ENCODE assay signal across 24 cellular contexts in the genomic region with DNA sequence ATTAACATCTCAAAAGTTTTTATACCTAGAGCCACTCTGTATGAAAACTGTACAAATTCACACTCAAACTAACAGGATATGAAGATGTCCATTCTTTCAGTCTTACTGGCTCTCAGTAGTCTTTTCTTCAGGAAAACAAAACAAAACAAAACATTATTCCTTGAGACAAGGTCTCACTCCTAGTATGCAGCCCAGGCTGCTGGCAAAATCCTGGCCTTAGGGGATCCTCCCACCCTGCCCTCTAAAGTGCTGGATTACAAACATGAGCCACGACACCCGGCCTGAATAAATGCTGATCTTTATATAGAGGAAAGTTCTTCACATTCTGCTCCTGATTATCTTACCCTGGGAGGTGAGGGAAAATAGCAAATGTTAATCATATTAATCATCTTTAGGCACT. TPM values are rescaled to one million over a fixed set of nuclear protein-coding genes. Genes with fewer than 3 reads are reported as not detected.
DNase-seq lines count a peak whose midpoint lies in the region; ATAC-seq, FAIRE-seq and TF ChIP-seq lines count a peak whose summit lies in the region.
"Had no signal": no experiment of that assay in that cellular context is flagged by ENCODE, and none has a peak within 500 bp of the region (broad histone marks: within the 10 kb centered on the region; RNA-seq: fewer than 3 reads in every experiment).

No MANE protein-coding gene starts in this region.

- CTCF ChIA-PET in activated CD8-positive, alpha-beta memory T cell treated with anti-CD3 and anti-CD28 coated beads, Interleukin-2, amount 10 ng/mL, durations not matched to agents 7 days and 5 days (lab: Charles Lee), result interaction anchor here (1.1 to 7.6 kb wide), 2 partner anchors 18 to 52 kb away, joined by 3 to 67 read pairs; a partner anchor contains a TSS
- CTCF ChIA-PET in IMR-90 (lab: Yijun Ruan, JAX), result no interaction called here

- H3K4me3 ChIP-seq in IMR-90 (ENCODE audit: insufficient read depth, low read depth, low read length), result no peak overlapping the region
- H3K4me3 ChIP-seq in astrocyte (ENCODE audit: insufficient read depth, low read depth, low read length), result no peak overlapping the region
- no peak overlapping the region for H3K4me3 ChIP-seq in neutrophil (ENCODE audit: low read depth in 1 of 2, low read length in 1 of 2)
- H3K4me3 ChIP-seq: A549, pancreas, SJSA1 had no signal

- H3K36me3 Mint-ChIP-seq in activated CD8-positive, alpha-beta memory T cell treated with anti-CD3 and anti-CD28 coated beads, Interleukin-2, amount 10 ng/mL, durations not matched to agents 7 days and 5 days, result peaks cover 73% of the 10 kb centered on the region
- H3K36me3 Mint-ChIP-seq in astrocyte (ENCODE audit: low read depth, unreplicated experiment), result peaks cover 53% of the 10 kb centered on the region

- H4K8ac ChIP-seq in IMR-90 (ENCODE audit: low read depth in 2 of 2, low read length in 2 of 2), result no peak overlapping the region

- no peak for ATAC-seq in activated CD8-positive, alpha-beta memory T cell treated with anti-CD3 and anti-CD28 coated beads, Interleukin-2, amount 10 ng/mL, durations not matched to agents 7 days and 5 days
- ATAC-seq in IMR-90 (ENCODE audit: low read depth) (no peak), GM19328 (IDR thresholded peaks at IDR 0.05; ENCODE audit: unreplicated experiment) (no peak), HG02642 (IDR thresholded peaks at IDR 0.05; ENCODE audit: poor library complexity, unreplicated experiment) (no peak)
- ATAC-seq: A549, pancreas, right cardiac atrium had no signal

- H3K4me2 ChIP-seq in IMR-90 (ENCODE audit: low read depth, low read length) (no peak overlapping the region), astrocyte (ENCODE audit: low read length) (no peak overlapping the region)
- H3K4me2 ChIP-seq: A549 had no signal

- H3K4me3 Mint-ChIP-seq in activated CD8-positive, alpha-beta memory T cell treated with anti-CD3 and anti-CD28 coated beads, Interleukin-2, amount 10 ng/mL, durations not matched to agents 7 days and 5 days, result no peak overlapping the region
- H3K4me3 Mint-ChIP-seq in astrocyte (ENCODE audit: unreplicated experiment), result peak overlapping the region; percentile 29
- H3K4me3 Mint-ChIP-seq: B cell; dendritic cell treated with granulocyte-macrophage colony-stimulating factor and Interleukin-4, amounts not matched to agents 40 ng/mL and 50 ng/mL, for 4 days had no signal

- peak overlapping the region; percentile 39 for H3K27ac Mint-ChIP-seq in activated CD8-positive, alpha-beta memory T cell treated with anti-CD3 and anti-CD28 coated beads, Interleukin-2, amount 10 ng/mL, durations not matched to agents 7 days and 5 days
- no peak overlapping the region for H3K27ac Mint-ChIP-seq in astrocyte (ENCODE audit: unreplicated experiment)
- H3K27ac Mint-ChIP-seq: B cell; dendritic cell treated with granulocyte-macrophage colony-stimulating factor and Interleukin-4, amounts not matched to agents 40 ng/mL and 50 ng/mL, for 4 days had no signal

- H2AK5ac ChIP-seq in IMR-90 (ENCODE audit: low read depth, low read length), result no peak overlapping the region

- H3K36me3 ChIP-seq in IMR-90 (ENCODE audit: control insufficient read depth, insufficient read depth, low read length), result peaks cover 28% of the 10 kb centered on the region
- H3K36me3 ChIP-seq in astrocyte (ENCODE audit: insufficient read depth, low read length), result no peaks in the 10 kb centered on the region
- H3K36me3 ChIP-seq in neutrophil, result peaks cover 80% of the 10 kb centered on the region

- H3K4ac ChIP-seq in IMR-90 (ENCODE audit: low read depth, low read length), result no peak overlapping the region

- H3K27me3 ChIP-seq in IMR-90 (ENCODE audit: control insufficient read depth, insufficient read depth, low read length) (no peaks in the 10 kb centered on the region), astrocyte (ENCODE audit: insufficient read depth, low read length) (no peaks in the 10 kb centered on the region), neutrophil (no peaks in the 10 kb centered on the region)
- H3K27me3 ChIP-seq: pancreas, SJSA1 had no signal

- no peak for TF ChIP-seq RAD21 in IMR-90 (IDR thresholded peaks at IDR 0.05; ENCODE audit: low read length)

- peaks cover 28% of the 10 kb centered on the region for H3K79me2 ChIP-seq in astrocyte (ENCODE audit: insufficient read depth, low read length)

- dilution Hi-C loops in IMR-90 (cut with HindIII; ENCODE audit: low sequenced_read_pairs, unreplicated experiment), result no loop called here

- TF ChIP-seq CTCF in IMR-90 (conservative IDR thresholded peaks at IDR 0.05; ENCODE audit: low read depth, low read length), result no peak
- TF ChIP-seq CTCF in astrocyte (IDR thresholded peaks at IDR 0.05; ENCODE audit: insufficient read depth, low read depth, low read length), result no peak
- TF ChIP-seq CTCF in neutrophil (IDR thresholded peaks at IDR 0.05), result no peak

- DNase-seq in activated CD8-positive, alpha-beta memory T cell treated with anti-CD3 and anti-CD28 coated beads, Interleukin-2, amount 10 ng/mL, durations not matched to agents 7 days and 5 days, result no peak
- no peak for DNase-seq in activated CD8-positive, alpha-beta memory T cell treated with anti-CD3 and anti-CD28 coated beads for 24 hours
- DNase-seq in IMR-90 (no peak), astrocyte (ENCODE audit: low read depth) (no peak), SKM-1 (lab: John Stamatoyannopoulos, UW; ENCODE audit: unreplicated experiment) (no peak)
- DNase-seq: activated T-cell treated with anti-CD3 and anti-CD28 coated beads, Interleukin-2, amount 50 U/mL, for 1 hour; Calu3; KBM-7; kidney glomerular epithelial cell; MM.1S; naive B cell; NCI-H146; NCI-H526; pancreas; T-helper 2 cell had no signal

- H2BK5ac ChIP-seq in IMR-90 (ENCODE audit: low read depth, low read length, poor library complexity, severe bottlenecking), result no peak overlapping the region

- peaks cover 4 to 47% of the 10 kb centered on the region in 2 experiments for H3K79me1 ChIP-seq in IMR-90 (ENCODE audit: low read depth in 1 of 2, low read length in 2 of 2)

- no peak overlapping the region for H4K91ac ChIP-seq in IMR-90 (ENCODE audit: insufficient read depth, low read depth, low read length)

- H3K27ac ChIP-seq in IMR-90 (ENCODE audit: insufficient read depth, low read length), result no peak overlapping the region
- no peak overlapping the region for H3K27ac ChIP-seq in astrocyte (ENCODE audit: low read depth, low read length)
- peak overlapping the region; percentile 93 for H3K27ac ChIP-seq in neutrophil
- H3K27ac ChIP-seq: A549, pancreas, SJSA1 had no signal

- no CpG with 5 or more reads among the region's 2 CpGs for WGBS in IMR-90 (ENCODE audit: extremely low coverage in 2 of 2, insufficient read length in 1 of 2), 2 experiments

- peaks cover 6% of the 10 kb centered on the region for H3K9me3 Mint-ChIP-seq in activated CD8-positive, alpha-beta memory T cell treated with anti-CD3 and anti-CD28 coated beads, Interleukin-2, amount 10 ng/mL, durations not matched to agents 7 days and 5 days (ENCODE audit: low read depth)
- H3K9me3 Mint-ChIP-seq in astrocyte (ENCODE audit: unreplicated experiment), result peaks cover 2% of the 10 kb centered on the region
- H3K9me3 Mint-ChIP-seq: dendritic cell treated with granulocyte-macrophage colony-stimulating factor and Interleukin-4, amounts not matched to agents 40 ng/mL and 50 ng/mL, for 4 days; naive B cell had no signal

- H3K18ac ChIP-seq in IMR-90 (ENCODE audit: low read depth, low read length), result no peak overlapping the region

- H3K23ac ChIP-seq in IMR-90 (ENCODE audit: low read depth, low read length), result peak overlapping the region; percentile 45; the same call in 1 of the 2 replicates

- no peak for FAIRE-seq in astrocyte (lab: Jason Lieb, UNC)
- FAIRE-seq: A549, pancreas, RCC 7860 had no signal

- no TSS peak for BruUV-seq in IMR-90 (replicated peaks; lab: Mats Ljungman, UMichigan)

- no peak overlapping the region for H2BK120ac ChIP-seq in IMR-90 (ENCODE audit: low read depth, low read length)

- POLR2A ChIA-PET in IMR-90 (lab: Charles Lee; ENCODE audit: unreplicated experiment), result no interaction called here

- H3K14ac ChIP-seq in IMR-90 (replicated peaks; ENCODE audit: low read depth, low read length), result no peak overlapping the region

- intact Hi-C loops in IMR-90 (cut with micrococcal nuclease), result no loop called here

- H3K9ac ChIP-seq in IMR-90 (ENCODE audit: low read depth, low read length) (no peak overlapping the region), astrocyte (ENCODE audit: low read length) (no peak overlapping the region)

- H3K9me1 ChIP-seq in IMR-90 (ENCODE audit: insufficient read depth, low read length), result peaks cover 17% of the 10 kb centered on the region

- in situ Hi-C loops in IMR-90 (cut with MboI; ENCODE audit: low sequenced_read_pairs), result no loop called here

- H4K20me1 ChIP-seq in IMR-90 (ENCODE audit: insufficient read depth, low read length) (peaks cover 9% of the 10 kb centered on the region; the same call in 1 of the 2 replicates), astrocyte (ENCODE audit: insufficient read depth, low read length) (peaks cover 34% of the 10 kb centered on the region)

- H2AFZ ChIP-seq in IMR-90 (replicated peaks; ENCODE audit: low read length, poor library complexity) (no peak overlapping the region), astrocyte (ENCODE audit: low read depth, low read length) (no peak overlapping the region)

- no peak overlapping the region for H4K5ac ChIP-seq in IMR-90 (ENCODE audit: low read depth, low read length)

- no peak for TF ChIP-seq POLR2A in IMR-90 (IDR thresholded peaks at IDR 0.05; ENCODE audit: low read depth, low read length)

- H3K4me1 Mint-ChIP-seq in activated CD8-positive, alpha-beta memory T cell treated with anti-CD3 and anti-CD28 coated beads, Interleukin-2, amount 10 ng/mL, durations not matched to agents 7 days and 5 days, result peaks cover 59% of the 10 kb centered on the region
- peaks cover 42% of the 10 kb centered on the region for H3K4me1 Mint-ChIP-seq in astrocyte (ENCODE audit: low read depth, unreplicated experiment)

- no peak overlapping the region for H2BK15ac ChIP-seq in IMR-90 (ENCODE audit: low read depth, low read length)

- no peak overlapping the region for H3K56ac ChIP-seq in IMR-90 (ENCODE audit: extremely low read depth, insufficient read depth, low read length)

- H3K27me3 Mint-ChIP-seq in activated CD8-positive, alpha-beta memory T cell treated with anti-CD3 and anti-CD28 coated beads, Interleukin-2, amount 10 ng/mL, durations not matched to agents 7 days and 5 days, result no peaks in the 10 kb centered on the region
- H3K27me3 Mint-ChIP-seq in astrocyte (ENCODE audit: low read depth, unreplicated experiment), result no peaks in the 10 kb centered on the region
- H3K27me3 Mint-ChIP-seq: B cell; dendritic cell treated with granulocyte-macrophage colony-stimulating factor and Interleukin-4, amounts not matched to agents 40 ng/mL and 50 ng/mL, for 4 days; naive B cell had no signal

- H3K4me1 ChIP-seq in IMR-90 (ENCODE audit: control insufficient read depth, insufficient read depth, low read length) (peaks cover 16% of the 10 kb centered on the region), astrocyte (ENCODE audit: insufficient read depth, low read length) (peaks cover 22% of the 10 kb centered on the region), neutrophil (ENCODE audit: control insufficient read depth in 1 of 2, insufficient read depth in 1 of 2, low read depth in 1 of 2, low read length in 1 of 2) (peaks cover 45 to 47% of the 10 kb centered on the region in 2 experiments)

- H2BK20ac ChIP-seq in IMR-90 (ENCODE audit: low read depth, low read length), result no peak overlapping the region

- H3K9me3 ChIP-seq in IMR-90 (ENCODE audit: control insufficient read depth, insufficient read depth, low read length) (no peaks in the 10 kb centered on the region), astrocyte (ENCODE audit: insufficient read depth, low read depth, low read length) (no peaks in the 10 kb centered on the region), neutrophil (no peaks in the 10 kb centered on the region)
- H3K9me3 ChIP-seq: A549, pancreas, SJSA1 had no signal

- H2AK9ac ChIP-seq in IMR-90 (replicated peaks; ENCODE audit: low read depth, low read length, poor library complexity), result no peak overlapping the region

RNA-seq across cellular contexts. Expression of a gene that starts 5.1 kb away (rescaled TPM):
- total RNA-seq in activated CD8-positive, alpha-beta memory T cell treated with anti-CD3 and anti-CD28 coated beads, Interleukin-2, amount 10 ng/mL, durations not matched to agents 7 days and 5 days, result 10 to 100 TPM; 82.6 to 86.4 TPM
- total RNA-seq in IMR-90 (2012; rRNA removed) (40.3 and 57.5 TPM in 2 replicates), astrocyte (77.2 and 85.1 TPM in 2 replicates)
- polyA plus RNA-seq in IMR-90 (2012; rRNA removed), result 13.0 and 13.1 TPM in 2 replicates
- 10.4 and 12.2 TPM in 2 replicates for polyA plus RNA-seq in IMR-90 (2012; cell fraction: cytosol; rRNA removed)
- 21.4 and 27.7 TPM in 2 replicates for polyA plus RNA-seq in IMR-90 (2012; cell fraction: nucleus; rRNA removed; ENCODE audit: low replicate concordance)

RNA-seq across cellular contexts. Expression of a gene that starts 18.7 kb away (rescaled TPM):
- 10 to 100 TPM; 55.6 to 61.6 TPM for total RNA-seq in activated CD8-positive, alpha-beta memory T cell treated with anti-CD3 and anti-CD28 coated beads, Interleukin-2, amount 10 ng/mL, durations not matched to agents 7 days and 5 days
- total RNA-seq in IMR-90 (2012; rRNA removed), result 0.36 and 0.56 TPM in 2 replicates
- polyA plus RNA-seq in IMR-90 (2012; rRNA removed), result 0.69 and 0.77 TPM in 2 replicates
- 0.38 and 0.84 TPM in 2 replicates for polyA plus RNA-seq in IMR-90 (2012; cell fraction: cytosol; rRNA removed)
- polyA plus RNA-seq in IMR-90 (2012; cell fraction: nucleus; rRNA removed; ENCODE audit: low replicate concordance), result 0.42 and 0.97 TPM in 2 replicates
- 3.9 and 7.5 TPM in 2 replicates for total RNA-seq in astrocyte

RNA-seq across cellular contexts. Expression of a gene that starts 32.6 kb away (rescaled TPM):
- total RNA-seq in activated CD8-positive, alpha-beta memory T cell treated with anti-CD3 and anti-CD28 coated beads, Interleukin-2, amount 10 ng/mL, durations not matched to agents 7 days and 5 days, result 10 to 100 TPM; 17.0 to 22.6 TPM
- total RNA-seq in IMR-90 (2012; rRNA removed) (not detected in 2 replicates), astrocyte (0.07 TPM in 1 of 2 replicates, not detected in the other)
- 0.07 TPM in 1 of 2 replicates, not detected in the other for polyA plus RNA-seq in IMR-90 (2012; rRNA removed)
- polyA plus RNA-seq in IMR-90 (2012; cell fraction: cytosol; rRNA removed), result 0.02 and 0.03 TPM in 2 replicates
- polyA plus RNA-seq in IMR-90 (2012; cell fraction: nucleus; rRNA removed; ENCODE audit: low replicate concordance), result 0.10 and 0.22 TPM in 2 replicates
- total RNA-seq: B cell had no signal
- polyA plus RNA-seq: A549 had no signal

Comparison
In these comparisons a context has a peak if more than half of its experiments do, and no peak if none do; other contexts are left out.
1. RNA of a gene that starts 32.6 kb away (total RNA-seq): 17.0 to 22.6 TPM in activated CD8-positive, alpha-beta memory T cell treated with anti-CD3 and anti-CD28 coated beads, Interleukin-2, amount 10 ng/mL, durations not matched to agents 7 days and 5 days; 0.07 TPM in astrocyte and not detected in IMR-90; every median in the first group is over 10 times any median in the second.